Comparison of ENCODE assay signal across 19 cellular contexts in genomic region chr12:67460388-67460787, GRCh38.
"Had no signal": no experiment of that assay in that cellular context is flagged by ENCODE, and none has a peak within 500 bp of the region (broad histone marks: within the 10 kb centered on the region; RNA-seq: fewer than 3 reads in every experiment).

No MANE protein-coding gene starts in this region.

- DNase-seq: KBM-7, NCI-H1048, NCI-H1105, NCI-H1417, NCI-H1436 treated with DMSO at 0.1 percent for 48 hours, NCI-H1694, NCI-H187 treated with DMSO at 0.1 percent for 48 hours, NCI-H2029 treated with DMSO at 0.1 percent for 48 hours, NCI-H2107, NCI-H2227 treated with DMSO at 0.1 percent for 48 hours, NCI-H446, NCI-H510A, NCI-H524 treated with DMSO at 0.1 percent for 48 hours, NCI-H69, NCI-H774, SHP77, SK-N-SH, SW 1271 had no signal

- H3K4me2 ChIP-seq: SK-N-SH had no signal

- H3K27ac ChIP-seq: RWPE1 had no signal

- H3K9ac ChIP-seq: SK-N-SH had no signal

- H3K9me3 ChIP-seq: SK-N-SH had no signal
